1 cellular context compared by ENCODE assay signal in genomic region chr22:28911279-28911640, GRCh38.
TF ChIP-seq lines count a peak whose summit lies in the region.

No MANE protein-coding gene starts in this region.

TF ChIP-seq in liver, 16 proteins besides CTCF, POLR2A, EP300 and RAD21 (continued from another document):
- TF ChIP-seq REST (IDR thresholded peaks at IDR 0.05) (no peak), FOXA1 (IDR thresholded peaks at IDR 0.05) (no peak), EGR1 (IDR thresholded peaks at IDR 0.05; ENCODE audit: low read depth in 2 of 2) (no peak), JUND (IDR thresholded peaks at IDR 0.05) (no peak)
